Comparison of ENCODE assay signal across 20 cellular contexts in genomic region chr11:35259529-35259928, GRCh38.
DNase-seq lines count a peak whose midpoint lies in the region; ATAC-seq, FAIRE-seq and TF ChIP-seq lines count a peak whose summit lies in the region.
"Had no signal": no experiment of that assay in that cellular context is flagged by ENCODE, and none has a peak within 500 bp of the region (broad histone marks: within the 10 kb centered on the region; RNA-seq: fewer than 3 reads in every experiment).

No MANE protein-coding gene starts in this region.

- TF ChIP-seq CTCF in VCaP (conservative IDR thresholded peaks at IDR 0.05) (no peak), prostate gland (IDR thresholded peaks at IDR 0.05) (no peak), gastrocnemius medialis (IDR thresholded peaks at IDR 0.05 in 4 of 5, conservative IDR thresholded peaks at IDR 0.05 in 1 of 5) (no peak)

- H3K27ac ChIP-seq in Karpas-422 (ENCODE audit: low read length) (no peak overlapping the region), VCaP (peak overlapping the region; percentile 77), prostate gland (no peak overlapping the region), gastrocnemius medialis (no peak overlapping the region)

- no peaks in the 10 kb centered on the region for H3K79me2 ChIP-seq in Karpas-422 (ENCODE audit: low read length)

- H3K9me3 ChIP-seq in Karpas-422 (ENCODE audit: low read length) (no peaks in the 10 kb centered on the region), prostate gland (no peaks in the 10 kb centered on the region), gastrocnemius medialis (no peaks in the 10 kb centered on the region)
- H3K9me3 ChIP-seq: HAP-1 had no signal

- WGBS in prostate gland = 15% methylated on average over 2 of the region's 2 CpGs

- no peak overlapping the region for H2AFZ ChIP-seq in Karpas-422 (ENCODE audit: low read length)

- no peaks in the 10 kb centered on the region for H3K36me3 ChIP-seq in Karpas-422 (ENCODE audit: insufficient read depth, low read length)
- no peaks in the 10 kb centered on the region for H3K36me3 ChIP-seq in prostate gland
- H3K36me3 ChIP-seq in gastrocnemius medialis = no peaks in the 10 kb centered on the region
- H3K36me3 ChIP-seq: HAP-1 had no signal

- TF ChIP-seq POLR2A in GM12892 (IDR thresholded peaks at IDR 0.05; ENCODE audit: low read depth, low read length) (no peak), prostate gland (IDR thresholded peaks at IDR 0.05) (no peak), gastrocnemius medialis (IDR thresholded peaks at IDR 0.05) (no peak)

- no peak overlapping the region for H3K4me2 ChIP-seq in Karpas-422 (ENCODE audit: low read depth, low read length, poor library complexity, severe bottlenecking)

- peak; percentile 54 for FAIRE-seq in GM12892 (lab: Jason Lieb, UNC)
- FAIRE-seq: G401.6, GM19239, H54 had no signal

- H3K9ac ChIP-seq in Karpas-422 (ENCODE audit: low read length) = no peak overlapping the region

- intact Hi-C loops in prostate gland (cut with DNase I) = loop anchor here (10.0 kb wide), 1 partner anchor 105 kb away; no protein-coding TSS in a partner anchor
- intact Hi-C loops in gastrocnemius medialis (cut with DNase I; ENCODE audit: low total_unique reads) = no loop called here

- no peaks in the 10 kb centered on the region for H3K9me2 ChIP-seq in Karpas-422 (replicated peaks; ENCODE audit: insufficient read depth, low read length)

- ATAC-seq in GM21717 (IDR thresholded peaks at IDR 0.05; ENCODE audit: unreplicated experiment) (no peak), GM21576 (IDR thresholded peaks at IDR 0.05; ENCODE audit: unreplicated experiment) (no peak), gastrocnemius medialis (no peak)

- no peaks in the 10 kb centered on the region for H3K27me3 ChIP-seq in Karpas-422 (ENCODE audit: low read length)
- H3K27me3 ChIP-seq in prostate gland (replicated peaks; ENCODE audit: insufficient read depth) = no peaks in the 10 kb centered on the region
- H3K27me3 ChIP-seq in gastrocnemius medialis = no peaks in the 10 kb centered on the region

- in situ Hi-C loops in gastrocnemius medialis (cut with MboI; ENCODE audit: low sequenced_read_pairs in 4 of 4) = no loop called here

- H4K20me1 ChIP-seq in Karpas-422 (ENCODE audit: insufficient read depth, low read depth, low read length) = no peaks in the 10 kb centered on the region

- no peak for DNase-seq in GM12892 (ENCODE audit: insufficient read length)
- DNase-seq in Karpas-422 = peak; percentile 25
- DNase-seq in prostate gland (ENCODE audit: low spot score) = peak; percentile 59
- DNase-seq in NCI-H526 (lab: John Stamatoyannopoulos, UW) = no peak
- DNase-seq in gastrocnemius medialis = no peak
- DNase-seq: 8988T; C1 segment of cervical spinal cord; Calu3; CD4-positive, alpha-beta memory T cell; COR-L47; DMS153; DND-41; GOT3 had no signal

- H3K4me1 ChIP-seq in Karpas-422 (ENCODE audit: low read length) (no peaks in the 10 kb centered on the region), prostate gland (replicated peaks) (peaks cover 5% of the 10 kb centered on the region), gastrocnemius medialis (no peaks in the 10 kb centered on the region)
- H3K4me1 ChIP-seq: HAP-1 had no signal

- H3K4me3 ChIP-seq in Karpas-422 (ENCODE audit: low read length) (no peak overlapping the region), prostate gland (no peak overlapping the region), gastrocnemius medialis (no peak overlapping the region)
- H3K4me3 ChIP-seq: HAP-1 had no signal

Comparison
In these comparisons a context has a peak if more than half of its experiments do, and no peak if none do; other contexts are left out.
1. DNase-seq: peak in Karpas-422 (single experiment) and prostate gland (single experiment); none in GM12892 (single experiment), NCI-H526 (0 of 2) and gastrocnemius medialis (0 of 2).